In the genomic region with DNA sequence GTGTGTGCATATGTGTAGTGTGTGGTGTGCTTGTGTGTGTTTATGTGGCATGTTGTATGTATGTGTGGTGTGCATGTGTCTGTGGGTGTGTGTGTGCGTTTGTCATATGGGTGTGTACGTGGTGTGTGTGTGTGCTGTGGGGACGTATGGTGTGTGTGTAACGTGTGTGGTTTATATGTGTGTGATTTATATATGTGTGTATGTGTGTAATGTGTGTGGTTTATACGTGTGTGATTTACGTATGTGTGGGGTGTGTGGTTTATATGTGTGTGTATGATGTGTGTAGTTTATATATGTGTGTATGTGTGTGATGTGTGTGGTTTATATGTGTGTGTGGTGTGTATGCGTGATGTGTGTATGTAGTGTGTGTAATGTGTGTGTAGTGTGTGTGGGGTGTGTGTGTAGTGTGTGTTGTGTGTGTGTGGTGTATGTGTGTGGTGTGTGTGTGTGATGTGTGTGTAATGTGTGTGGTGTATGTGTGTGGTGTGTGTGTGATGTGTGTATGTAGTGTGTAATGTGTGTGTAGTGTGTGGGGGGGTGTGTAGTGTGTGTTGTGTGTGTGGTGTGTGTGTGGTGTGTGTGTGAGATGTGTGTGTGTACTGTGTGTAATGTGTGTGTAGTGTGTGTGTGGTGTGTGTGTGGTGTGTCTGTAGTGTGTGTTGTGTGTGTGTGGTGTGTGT, we compare ENCODE assay signal across 1 cellular context.
A peak's percentile ranks its signal among the peaks of the same experiment; 100 is the strongest.
TF ChIP-seq lines count a peak whose summit lies in the region.

No MANE protein-coding gene starts in this region.

TF ChIP-seq in HEK293, 187 proteins besides CTCF, POLR2A, EP300 and RAD21 (continued from another document):
- peak; percentile 57; the same call in 1 of the 2 replicates for TF ChIP-seq ZSCAN4 (tag by site-specific recombination; IDR thresholded peaks at IDR 0.05)
- TF ChIP-seq GLIS1 (tag by site-specific recombination; IDR thresholded peaks at IDR 0.05): no peak
- TF ChIP-seq KLF10 (tag by site-specific recombination; IDR thresholded peaks at IDR 0.05): no peak
TF ChIP-seq in HEK293: peak in this region for 9.
